In genomic region chr4:181166742-181167399, GRCh38 we compare ENCODE assay signal across 20 cellular contexts.
DNase-seq lines count a peak whose midpoint lies in the region; ATAC-seq and TF ChIP-seq lines count a peak whose summit lies in the region.
"Had no signal": no experiment of that assay in that cellular context is flagged by ENCODE, and none has a peak within 500 bp of the region (broad histone marks: within the 10 kb centered on the region; RNA-seq: fewer than 3 reads in every experiment).

No MANE protein-coding gene starts in this region.

- H3K36me3 Mint-ChIP-seq in H9 (ENCODE audit: insufficient read depth in 1 of 3, low read depth in 3 of 3) (no peaks in the 10 kb centered on the region; a peak in 1 of 7 replicates), WTC11 (no peaks in the 10 kb centered on the region), natural killer cell (no peaks in the 10 kb centered on the region)
- H3K36me3 Mint-ChIP-seq: IgD-negative memory B cell had no signal

- no peak overlapping the region for H4K91ac ChIP-seq in H9 (ENCODE audit: insufficient read length, low read depth, low read length)

- no peak overlapping the region for H3K27ac Mint-ChIP-seq in H9
- no peak overlapping the region for H3K27ac Mint-ChIP-seq in WTC11
- no peak overlapping the region for H3K27ac Mint-ChIP-seq in natural killer cell
- H3K27ac Mint-ChIP-seq: CD4-positive, alpha-beta T cell; IgD-negative memory B cell had no signal

- H3K23me2 ChIP-seq in H9 (ENCODE audit: insufficient read length, low read depth, low read length, poor library complexity, severe bottlenecking): no peaks in the 10 kb centered on the region

- peak; percentile 47 for DNase-seq in H9
- DNase-seq in WTC11 (ENCODE audit: low spot score): no peak
- DNase-seq in iPS DF 4.7 (ENCODE audit: extremely low read depth, low spot score): peak; percentile 60
- peak; percentile 52 for DNase-seq in iPS-NIHi7 (ENCODE audit: extremely low spot score)
- no peak for DNase-seq in NCI-H774 (lab: John Stamatoyannopoulos, UW)
- DNase-seq in prostate gland (ENCODE audit: low spot score): no peak
- DNase-seq in anterior cingulate cortex (lab: John Stamatoyannopoulos, UW): no peak
- no peak for DNase-seq in natural killer cell
- DNase-seq: ACHN; Caco-2; CD4-positive, alpha-beta T cell; GDM1; GM23248; Karpas-422; KBM-7 had no signal

- no peak overlapping the region for H3K14ac ChIP-seq in H9 (ENCODE audit: insufficient read depth, low read length)

- H3K4me3 ChIP-seq in prostate gland: no peak overlapping the region
- H3K4me3 ChIP-seq: GM23248, HAP-1 had no signal

- no peak overlapping the region for H3K9ac ChIP-seq in H9 (ENCODE audit: extremely low read depth, insufficient read length, low read length)
- H3K9ac ChIP-seq: GM23248 had no signal

- 0 out of 2 replicates have a peak, but pooled peaks cover 4% of the 10 kb centered on the region for H3K4me1 ChIP-seq in H9 (ENCODE audit: insufficient read depth, low read length)
- H3K4me1 ChIP-seq in prostate gland (replicated peaks): no peaks in the 10 kb centered on the region
- H3K4me1 ChIP-seq: Caco-2 had no signal

- H4K8ac ChIP-seq in H9 (replicated peaks; ENCODE audit: insufficient read length, low read depth, low read length): no peak overlapping the region

- no peak overlapping the region for H2BK12ac ChIP-seq in H9 (ENCODE audit: insufficient read length, low read depth, low read length)

- H3K23ac ChIP-seq in H9 (ENCODE audit: insufficient read length, low read depth, low read length): no peak overlapping the region

- no peaks in the 10 kb centered on the region for H4K20me1 ChIP-seq in H9 (ENCODE audit: control insufficient read depth, insufficient read depth, insufficient read length)

- no peak overlapping the region for H3K4me2 ChIP-seq in H9 (ENCODE audit: insufficient read depth, insufficient read length, low read length)

- H2BK20ac ChIP-seq in H9 (ENCODE audit: low read depth, low read length, poor library complexity, severe bottlenecking): no peak overlapping the region

- H3K27me3 Mint-ChIP-seq in H9 (ENCODE audit: low read depth) (peaks cover 86% of the 10 kb centered on the region), WTC11 (ENCODE audit: low read depth) (peaks cover 95% of the 10 kb centered on the region), natural killer cell (ENCODE audit: low read depth in 2 of 2) (no peaks in the 10 kb centered on the region)
- H3K27me3 Mint-ChIP-seq: CD4-positive, alpha-beta T cell; IgD-negative memory B cell had no signal

- no peaks in the 10 kb centered on the region for H3K9me3 ChIP-seq in H9 (ENCODE audit: control insufficient read depth, low read depth, low read length)
- no peaks in the 10 kb centered on the region for H3K9me3 ChIP-seq in prostate gland
- H3K9me3 ChIP-seq: Caco-2, HAP-1 had no signal

- WGBS in H9 (ENCODE audit: extremely low coverage, insufficient read length, low lambda C conversion rate): no CpG with 5 or more reads among the region's 6 CpGs
- 44% methylated on average over 6 of the region's 6 CpGs for WGBS in prostate gland

- H3K36me3 ChIP-seq in prostate gland: no peaks in the 10 kb centered on the region
- H3K36me3 ChIP-seq: HAP-1 had no signal

- no peaks in the 10 kb centered on the region; a peak in 2 of 5 replicates for H3K9me3 Mint-ChIP-seq in H9
- 0 out of 2 replicates have a peak, but pooled peaks cover 4% of the 10 kb centered on the region for H3K9me3 Mint-ChIP-seq in WTC11
- peaks cover 0 to 5% of the 10 kb centered on the region in 2 donors for H3K9me3 Mint-ChIP-seq in natural killer cell
- H3K9me3 Mint-ChIP-seq: CD4-positive, alpha-beta T cell had no signal

- ATAC-seq in WTC11 (peak; percentile 95), natural killer cell (no peak)
- ATAC-seq: HepG2 had no signal

- H3K27ac ChIP-seq in H9 (ENCODE audit: insufficient read length, low read depth, low read length): no peak overlapping the region
- H3K27ac ChIP-seq in prostate gland: no peak overlapping the region
- H3K27ac ChIP-seq: C4-2B, GM23248, HL-60 had no signal

- TF ChIP-seq CTCF in H9 (conservative IDR thresholded peaks at IDR 0.05) (no peak), WTC11 (IDR thresholded peaks at IDR 0.05) (no peak), prostate gland (IDR thresholded peaks at IDR 0.05) (no peak), natural killer cell (IDR thresholded peaks at IDR 0.05) (no peak)

- no peak overlapping the region for H2AFZ ChIP-seq in H9 (ENCODE audit: low read length)
- H2AFZ ChIP-seq: GM23248 had no signal

- H4K5ac ChIP-seq in H9 (ENCODE audit: insufficient read length, low read depth, low read length): no peak overlapping the region

- intact Hi-C loops in prostate gland (cut with DNase I): no loop called here
- intact Hi-C loops in natural killer cell (cut with micrococcal nuclease): no loop called here

- POLR2A ChIA-PET in WTC11 (lab: Charles Lee): no interaction called here

- CTCF ChIA-PET in WTC11 (lab: Charles Lee): interaction anchor here (1.2 kb wide), 1 partner anchor 24 kb away, joined by 4 read pairs; no protein-coding TSS in a partner anchor

- H3K18ac ChIP-seq in H9 (ENCODE audit: insufficient read length, low read depth, low read length): no peak overlapping the region

- H3T11ph ChIP-seq in H9 (ENCODE audit: low read length): no peak overlapping the region

- no peak overlapping the region for H2AK5ac ChIP-seq in H9 (ENCODE audit: insufficient read length, low read length)

- H3K4me3 Mint-ChIP-seq in H9: no peak overlapping the region
- no peak overlapping the region for H3K4me3 Mint-ChIP-seq in WTC11
- H3K4me3 Mint-ChIP-seq in natural killer cell: no peak overlapping the region
- H3K4me3 Mint-ChIP-seq: CD4-positive, alpha-beta T cell; IgD-negative memory B cell had no signal

- no peak overlapping the region for H3K56ac ChIP-seq in H9 (ENCODE audit: insufficient read length, low read depth, low read length)

- peaks cover 5% of the 10 kb centered on the region; the same call in 1 of the 2 replicates for H3K27me3 ChIP-seq in H9 (ENCODE audit: insufficient read depth, low read length)
- peaks cover 4% of the 10 kb centered on the region for H3K27me3 ChIP-seq in prostate gland (replicated peaks; ENCODE audit: insufficient read depth)

- no peak overlapping the region for H2BK15ac ChIP-seq in H9 (ENCODE audit: low read depth, low read length)

- H3K4me1 Mint-ChIP-seq in H9: peaks cover 29 to 31% of the 10 kb centered on the region in 2 experiments
- peaks cover 22% of the 10 kb centered on the region for H3K4me1 Mint-ChIP-seq in WTC11
- H3K4me1 Mint-ChIP-seq in natural killer cell: no peaks in the 10 kb centered on the region
- H3K4me1 Mint-ChIP-seq: IgD-negative memory B cell had no signal

- no peak overlapping the region for H2BK5ac ChIP-seq in H9 (ENCODE audit: insufficient read length, low read length)

- no peaks in the 10 kb centered on the region for H3K79me2 ChIP-seq in H9 (ENCODE audit: insufficient read depth, low read length)

- no peak overlapping the region for H2BK120ac ChIP-seq in H9 (ENCODE audit: low read depth, low read length, poor library complexity, severe bottlenecking)

- H3K4ac ChIP-seq in H9 (ENCODE audit: low read depth, low read length): no peak overlapping the region

- TF ChIP-seq POLR2A in prostate gland (IDR thresholded peaks at IDR 0.05): no peak

- no peaks in the 10 kb centered on the region for H3K79me1 ChIP-seq in H9 (ENCODE audit: insufficient read depth, low read depth, low read length, poor library complexity, severe bottlenecking)

TF ChIP-seq in WTC11, 78 proteins besides CTCF, POLR2A, EP300 and RAD21:
- peak; percentile 24; the same call in 1 of the 2 replicates for TF ChIP-seq SP1 (CRISPR knock-in tag; conservative IDR thresholded peaks at IDR 0.05)
- TF ChIP-seq RELA (CRISPR knock-in tag; IDR thresholded peaks at IDR 0.05; ENCODE audit: borderline replicate concordance): no peak
- TF ChIP-seq FOXP4 (CRISPR knock-in tag; IDR thresholded peaks at IDR 0.05): peak; percentile 64; the same call in 1 of the 2 replicates
- TF ChIP-seq TEAD1 (CRISPR knock-in tag; IDR thresholded peaks at IDR 0.05): peak; percentile 74; the same call in 1 of the 2 replicates
- no peak for TF ChIP-seq ATF3 (CRISPR knock-in tag; conservative IDR thresholded peaks at IDR 0.05)
- TF ChIP-seq FOXK1 (CRISPR knock-in tag; IDR thresholded peaks at IDR 0.05): 0 out of 2 replicates have a peak, but pooled peaks have one; percentile 53

Comparison
In these comparisons a context has a peak if more than half of its experiments do, and no peak if none do; other contexts are left out.
1. DNase-seq: peak in H9 (single experiment), iPS DF 4.7 (single experiment) and iPS-NIHi7 (single experiment); none in WTC11 (single experiment), NCI-H774 (single experiment), prostate gland (single experiment), anterior cingulate cortex (0 of 58) and natural killer cell (single experiment).